ENCODE assay signal across 8 cellular contexts in genomic region chr3:14371573-14372474, GRCh38. TPM values are rescaled to one million over a fixed set of nuclear protein-coding genes. Genes with fewer than 3 reads are reported as not detected.
DNase-seq lines count a peak whose midpoint lies in the region; ATAC-seq lines count a peak whose summit lies in the region.

No MANE protein-coding gene starts in this region.

- ATAC-seq in HG02884 (IDR thresholded peaks at IDR 0.05; ENCODE audit: unreplicated experiment): peak; percentile 63
- ATAC-seq in GM21515 (IDR thresholded peaks at IDR 0.05; ENCODE audit: unreplicated experiment): no peak

- DNase-seq in Caki2 (ENCODE audit: low read depth) (peak; percentile 88), NCI-H774 (lab: John Stamatoyannopoulos, UW) (peak; percentile 76), dedifferentiated amniotic fluid mesenchymal stem cell (ENCODE audit: extremely low spot score) (peak; percentile 28), D341Med (ENCODE audit: low spot score) (no peak), G401 (ENCODE audit: low spot score) (no peak)

- in situ Hi-C loops in Caki2 (cut with HindIII; ENCODE audit: low pct_unique_long_range_greater_than_20kb, low sequenced_read_pairs): no loop called here
- in situ Hi-C loops in G401 (cut with HindIII; ENCODE audit: low sequenced_read_pairs): no loop called here

- H3K27me3 ChIP-seq in mucosa of rectum (ENCODE audit: control insufficient read depth in 2 of 2, insufficient read depth in 2 of 2, low read length in 2 of 2): peaks cover 0 to 3% of the 10 kb centered on the region in 2 donors

- no peaks in the 10 kb centered on the region for H3K36me3 ChIP-seq in mucosa of rectum (ENCODE audit: control insufficient read depth in 2 of 2, insufficient read depth in 2 of 2, low read length in 2 of 2)

- peak overlapping the region; percentile 43 to 51 for H3K27ac ChIP-seq in mucosa of rectum (ENCODE audit: low read depth in 2 of 2, low read length in 2 of 2)

- H3K9me3 ChIP-seq in mucosa of rectum (ENCODE audit: control insufficient read depth in 2 of 2, low read length in 2 of 2): no peaks in the 10 kb centered on the region

- no peak overlapping the region for H3K4me3 ChIP-seq in mucosa of rectum (ENCODE audit: low read length in 2 of 2)

- H3K9ac ChIP-seq in mucosa of rectum (ENCODE audit: low read depth in 1 of 2, low read length in 2 of 2): peak overlapping the region in 1 of 2 donors; percentile 6

- H3K4me1 ChIP-seq in mucosa of rectum (ENCODE audit: control insufficient read depth in 2 of 2, insufficient read depth in 2 of 2, low read length in 2 of 2): peaks cover 12 to 30% of the 10 kb centered on the region in 2 donors

RNA-seq across cellular contexts. Expression of gene SLC6A6, which starts 30.6 kb away (rescaled TPM):
- 62.5 and 65.5 TPM in 2 replicates for total RNA-seq in Caki2 (2014; rRNA removed; shearing (Covaris generic); ENCODE audit: low replicate concordance)
- 20.2 and 31.2 TPM in 2 replicates for total RNA-seq in G401 (2014; rRNA removed; shearing (Covaris generic))

Comparison
In these comparisons a context has a peak if more than half of its experiments do, and no peak if none do; other contexts are left out.
1. DNase-seq: peak in Caki2 (single experiment), NCI-H774 (single experiment) and dedifferentiated amniotic fluid mesenchymal stem cell (single experiment); none in D341Med (single experiment) and G401 (single experiment).